In the genomic region with DNA sequence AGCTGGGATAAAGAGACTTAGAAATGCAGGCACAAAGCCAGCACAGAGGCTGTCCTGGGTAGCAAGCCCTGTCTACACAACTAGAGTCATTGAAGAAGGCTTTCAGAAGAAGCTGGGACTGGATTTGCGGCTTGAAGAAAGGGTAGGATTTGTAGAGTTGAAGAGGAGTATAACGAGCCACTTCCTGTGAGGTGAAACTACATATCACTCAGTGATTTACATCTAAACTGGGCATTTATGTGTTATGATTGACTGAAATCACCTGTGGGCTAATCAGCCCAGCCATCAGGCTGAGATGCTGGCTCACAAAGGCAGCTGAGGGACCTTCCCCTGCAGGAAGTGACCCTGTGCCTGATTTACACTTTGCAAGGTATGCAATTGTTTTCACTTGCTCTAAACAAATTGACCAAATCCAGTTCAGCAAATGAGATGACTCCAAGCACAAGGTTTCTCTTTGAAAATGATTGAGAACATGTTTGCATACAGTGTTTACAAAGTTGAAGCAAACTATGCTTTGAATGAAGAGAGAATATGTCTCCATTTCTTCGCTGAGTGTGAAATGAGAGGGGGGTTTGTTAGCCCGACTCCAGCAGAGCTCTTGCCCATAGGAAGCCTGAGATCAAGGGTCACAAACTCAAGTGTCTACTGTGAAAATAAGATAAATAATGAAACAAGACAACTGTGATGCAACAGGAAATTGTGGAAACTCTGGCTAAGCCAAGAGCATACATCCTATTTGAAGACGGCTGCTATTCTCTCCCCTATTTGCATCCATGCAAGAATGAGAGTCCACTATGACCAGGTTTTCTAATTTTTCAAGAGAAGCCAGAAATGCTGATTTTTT, we compare ENCODE assay signal across 1 cellular context.
TF ChIP-seq lines count a peak whose summit lies in the region.

No MANE protein-coding gene starts in this region.

TF ChIP-seq in HepG2, 621 proteins besides CTCF, POLR2A, EP300 and RAD21 (continued from another document and continues in another):
- TF ChIP-seq, protein P1, sequence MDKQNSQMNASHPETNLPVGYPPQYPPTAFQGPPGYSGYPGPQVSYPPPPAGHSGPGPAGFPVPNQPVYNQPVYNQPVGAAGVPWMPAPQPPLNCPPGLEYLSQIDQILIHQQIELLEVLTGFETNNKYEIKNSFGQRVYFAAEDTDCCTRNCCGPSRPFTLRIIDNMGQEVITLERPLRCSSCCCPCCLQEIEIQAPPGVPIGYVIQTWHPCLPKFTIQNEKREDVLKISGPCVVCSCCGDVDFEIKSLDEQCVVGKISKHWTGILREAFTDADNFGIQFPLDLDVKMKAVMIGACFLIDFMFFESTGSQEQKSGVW (CRISPR knock-in tag; IDR thresholded peaks at IDR 0.05; ENCODE audit: borderline replicate concordance) = no peak; the same call in 1 of the 2 replicates
- TF ChIP-seq SMYD3 (CRISPR knock-in tag; IDR thresholded peaks at IDR 0.05) (peak; percentile 68; the same call in 1 of the 2 replicates), MLLT10 (CRISPR knock-in tag; IDR thresholded peaks at IDR 0.05) (no peak), ZNF354B (CRISPR knock-in tag; IDR thresholded peaks at IDR 0.05) (no peak), NFE2L2 (IDR thresholded peaks at IDR 0.05; ENCODE audit: low read length) (no peak), CHD4 (IDR thresholded peaks at IDR 0.05; ENCODE audit: borderline replicate concordance, low read length) (peak; percentile 84; the same call in 1 of the 2 replicates), MTF2 (CRISPR knock-in tag; IDR thresholded peaks at IDR 0.05; ENCODE audit: borderline replicate concordance) (no peak; the same call in 1 of the 2 replicates), ZKSCAN5 (CRISPR knock-in tag; IDR thresholded peaks at IDR 0.05) (no peak), ZNF33A (CRISPR knock-in tag; IDR thresholded peaks at IDR 0.05; ENCODE audit: borderline replicate concordance) (no peak), KMT2B (CRISPR knock-in tag; IDR thresholded peaks at IDR 0.05) (peak; percentile 44), CEBPB (IDR thresholded peaks at IDR 0.05; ENCODE audit: borderline replicate concordance, low read depth, low read length) (peak; percentile 96), ARNT2 (CRISPR knock-in tag; IDR thresholded peaks at IDR 0.05; ENCODE audit: low read depth) (peak; percentile 76; the same call in 1 of the 2 replicates), TBX2 (CRISPR knock-in tag; IDR thresholded peaks at IDR 0.05; ENCODE audit: borderline replicate concordance) (peak; percentile 100), XBP1 (CRISPR knock-in tag; IDR thresholded peaks at IDR 0.05) (peak; percentile 77; the same call in 1 of the 2 replicates), RCOR2 (CRISPR knock-in tag; IDR thresholded peaks at IDR 0.05) (peak; percentile 99), ZNF75D (CRISPR knock-in tag; IDR thresholded peaks at IDR 0.05; ENCODE audit: borderline replicate concordance) (0 out of 2 replicates have a peak, but pooled peaks have one; percentile 49), ZNF768 (CRISPR knock-in tag; IDR thresholded peaks at IDR 0.05) (no peak), ZNF792 (CRISPR knock-in tag; IDR thresholded peaks at IDR 0.05) (peak; percentile 79), TOE1 (CRISPR knock-in tag; IDR thresholded peaks at IDR 0.05) (peak; percentile 68), ZNF326 (CRISPR knock-in tag; IDR thresholded peaks at IDR 0.05; ENCODE audit: borderline replicate concordance) (no peak), ATM (IDR thresholded peaks at IDR 0.05; ENCODE audit: borderline replicate concordance) (no peak), ZNF773 (CRISPR knock-in tag; IDR thresholded peaks at IDR 0.05; ENCODE audit: borderline replicate concordance) (no peak), MIER3 (CRISPR knock-in tag; IDR thresholded peaks at IDR 0.05; ENCODE audit: borderline replicate concordance) (peak; percentile 98), JUND (CRISPR knock-in tag; IDR thresholded peaks at IDR 0.05) (peak; percentile 62; the same call in 1 of the 2 replicates)
- TF ChIP-seq, protein P2, sequence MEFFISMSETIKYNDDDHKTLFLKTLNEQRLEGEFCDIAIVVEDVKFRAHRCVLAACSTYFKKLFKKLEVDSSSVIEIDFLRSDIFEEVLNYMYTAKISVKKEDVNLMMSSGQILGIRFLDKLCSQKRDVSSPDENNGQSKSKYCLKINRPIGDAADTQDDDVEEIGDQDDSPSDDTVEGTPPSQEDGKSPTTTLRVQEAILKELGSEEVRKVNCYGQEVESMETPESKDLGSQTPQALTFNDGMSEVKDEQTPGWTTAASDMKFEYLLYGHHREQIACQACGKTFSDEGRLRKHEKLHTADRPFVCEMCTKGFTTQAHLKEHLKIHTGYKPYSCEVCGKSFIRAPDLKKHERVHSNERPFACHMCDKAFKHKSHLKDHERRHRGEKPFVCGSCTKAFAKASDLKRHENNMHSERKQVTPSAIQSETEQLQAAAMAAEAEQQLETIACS (CRISPR knock-in tag; IDR thresholded peaks at IDR 0.05) = no peak
- TF ChIP-seq, protein P3, sequence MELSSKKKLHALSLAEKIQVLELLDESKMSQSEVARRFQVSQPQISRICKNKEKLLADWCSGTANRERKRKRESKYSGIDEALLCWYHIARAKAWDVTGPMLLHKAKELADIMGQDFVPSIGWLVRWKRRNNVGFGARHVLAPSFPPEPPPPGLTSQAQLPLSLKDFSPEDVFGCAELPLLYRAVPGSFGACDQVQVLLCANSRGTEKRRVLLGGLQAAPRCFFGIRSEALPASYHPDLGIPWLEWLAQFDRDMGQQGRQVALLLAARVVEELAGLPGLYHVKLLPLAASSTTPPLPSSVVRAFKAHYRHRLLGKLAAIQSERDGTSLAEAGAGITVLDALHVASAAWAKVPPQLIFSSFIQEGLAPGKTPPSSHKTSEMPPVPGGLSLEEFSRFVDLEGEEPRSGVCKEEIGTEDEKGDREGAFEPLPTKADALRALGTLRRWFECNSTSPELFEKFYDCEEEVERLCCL (CRISPR knock-in tag; IDR thresholded peaks at IDR 0.05; ENCODE audit: borderline replicate concordance) = no peak
- TF ChIP-seq, protein P4, sequence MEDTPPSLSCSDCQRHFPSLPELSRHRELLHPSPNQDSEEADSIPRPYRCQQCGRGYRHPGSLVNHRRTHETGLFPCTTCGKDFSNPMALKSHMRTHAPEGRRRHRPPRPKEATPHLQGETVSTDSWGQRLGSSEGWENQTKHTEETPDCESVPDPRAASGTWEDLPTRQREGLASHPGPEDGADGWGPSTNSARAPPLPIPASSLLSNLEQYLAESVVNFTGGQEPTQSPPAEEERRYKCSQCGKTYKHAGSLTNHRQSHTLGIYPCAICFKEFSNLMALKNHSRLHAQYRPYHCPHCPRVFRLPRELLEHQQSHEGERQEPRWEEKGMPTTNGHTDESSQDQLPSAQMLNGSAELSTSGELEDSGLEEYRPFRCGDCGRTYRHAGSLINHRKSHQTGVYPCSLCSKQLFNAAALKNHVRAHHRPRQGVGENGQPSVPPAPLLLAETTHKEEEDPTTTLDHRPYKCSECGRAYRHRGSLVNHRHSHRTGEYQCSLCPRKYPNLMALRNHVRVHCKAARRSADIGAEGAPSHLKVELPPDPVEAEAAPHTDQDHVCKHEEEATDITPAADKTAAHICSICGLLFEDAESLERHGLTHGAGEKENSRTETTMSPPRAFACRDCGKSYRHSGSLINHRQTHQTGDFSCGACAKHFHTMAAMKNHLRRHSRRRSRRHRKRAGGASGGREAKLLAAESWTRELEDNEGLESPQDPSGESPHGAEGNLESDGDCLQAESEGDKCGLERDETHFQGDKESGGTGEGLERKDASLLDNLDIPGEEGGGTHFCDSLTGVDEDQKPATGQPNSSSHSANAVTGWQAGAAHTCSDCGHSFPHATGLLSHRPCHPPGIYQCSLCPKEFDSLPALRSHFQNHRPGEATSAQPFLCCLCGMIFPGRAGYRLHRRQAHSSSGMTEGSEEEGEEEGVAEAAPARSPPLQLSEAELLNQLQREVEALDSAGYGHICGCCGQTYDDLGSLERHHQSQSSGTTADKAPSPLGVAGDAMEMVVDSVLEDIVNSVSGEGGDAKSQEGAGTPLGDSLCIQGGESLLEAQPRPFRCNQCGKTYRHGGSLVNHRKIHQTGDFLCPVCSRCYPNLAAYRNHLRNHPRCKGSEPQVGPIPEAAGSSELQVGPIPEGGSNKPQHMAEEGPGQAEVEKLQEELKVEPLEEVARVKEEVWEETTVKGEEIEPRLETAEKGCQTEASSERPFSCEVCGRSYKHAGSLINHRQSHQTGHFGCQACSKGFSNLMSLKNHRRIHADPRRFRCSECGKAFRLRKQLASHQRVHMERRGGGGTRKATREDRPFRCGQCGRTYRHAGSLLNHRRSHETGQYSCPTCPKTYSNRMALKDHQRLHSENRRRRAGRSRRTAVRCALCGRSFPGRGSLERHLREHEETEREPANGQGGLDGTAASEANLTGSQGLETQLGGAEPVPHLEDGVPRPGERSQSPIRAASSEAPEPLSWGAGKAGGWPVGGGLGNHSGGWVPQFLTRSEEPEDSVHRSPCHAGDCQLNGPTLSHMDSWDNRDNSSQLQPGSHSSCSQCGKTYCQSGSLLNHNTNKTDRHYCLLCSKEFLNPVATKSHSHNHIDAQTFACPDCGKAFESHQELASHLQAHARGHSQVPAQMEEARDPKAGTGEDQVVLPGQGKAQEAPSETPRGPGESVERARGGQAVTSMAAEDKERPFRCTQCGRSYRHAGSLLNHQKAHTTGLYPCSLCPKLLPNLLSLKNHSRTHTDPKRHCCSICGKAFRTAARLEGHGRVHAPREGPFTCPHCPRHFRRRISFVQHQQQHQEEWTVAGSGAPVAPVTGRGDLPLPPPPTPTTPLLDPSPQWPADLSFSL (CRISPR knock-in tag; IDR thresholded peaks at IDR 0.05) = peak; percentile 80
- TF ChIP-seq, protein P5, sequence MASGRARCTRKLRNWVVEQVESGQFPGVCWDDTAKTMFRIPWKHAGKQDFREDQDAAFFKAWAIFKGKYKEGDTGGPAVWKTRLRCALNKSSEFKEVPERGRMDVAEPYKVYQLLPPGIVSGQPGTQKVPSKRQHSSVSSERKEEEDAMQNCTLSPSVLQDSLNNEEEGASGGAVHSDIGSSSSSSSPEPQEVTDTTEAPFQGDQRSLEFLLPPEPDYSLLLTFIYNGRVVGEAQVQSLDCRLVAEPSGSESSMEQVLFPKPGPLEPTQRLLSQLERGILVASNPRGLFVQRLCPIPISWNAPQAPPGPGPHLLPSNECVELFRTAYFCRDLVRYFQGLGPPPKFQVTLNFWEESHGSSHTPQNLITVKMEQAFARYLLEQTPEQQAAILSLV (CRISPR knock-in tag; IDR thresholded peaks at IDR 0.05; ENCODE audit: borderline replicate concordance) = 0 out of 2 replicates have a peak, but pooled peaks have one; percentile 2
- TF ChIP-seq, protein P6, sequence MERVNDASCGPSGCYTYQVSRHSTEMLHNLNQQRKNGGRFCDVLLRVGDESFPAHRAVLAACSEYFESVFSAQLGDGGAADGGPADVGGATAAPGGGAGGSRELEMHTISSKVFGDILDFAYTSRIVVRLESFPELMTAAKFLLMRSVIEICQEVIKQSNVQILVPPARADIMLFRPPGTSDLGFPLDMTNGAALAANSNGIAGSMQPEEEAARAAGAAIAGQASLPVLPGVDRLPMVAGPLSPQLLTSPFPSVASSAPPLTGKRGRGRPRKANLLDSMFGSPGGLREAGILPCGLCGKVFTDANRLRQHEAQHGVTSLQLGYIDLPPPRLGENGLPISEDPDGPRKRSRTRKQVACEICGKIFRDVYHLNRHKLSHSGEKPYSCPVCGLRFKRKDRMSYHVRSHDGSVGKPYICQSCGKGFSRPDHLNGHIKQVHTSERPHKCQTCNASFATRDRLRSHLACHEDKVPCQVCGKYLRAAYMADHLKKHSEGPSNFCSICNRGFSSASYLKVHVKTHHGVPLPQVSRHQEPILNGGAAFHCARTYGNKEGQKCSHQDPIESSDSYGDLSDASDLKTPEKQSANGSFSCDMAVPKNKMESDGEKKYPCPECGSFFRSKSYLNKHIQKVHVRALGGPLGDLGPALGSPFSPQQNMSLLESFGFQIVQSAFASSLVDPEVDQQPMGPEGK (CRISPR knock-in tag; IDR thresholded peaks at IDR 0.05) = peak; percentile 87
- TF ChIP-seq, protein P7, sequence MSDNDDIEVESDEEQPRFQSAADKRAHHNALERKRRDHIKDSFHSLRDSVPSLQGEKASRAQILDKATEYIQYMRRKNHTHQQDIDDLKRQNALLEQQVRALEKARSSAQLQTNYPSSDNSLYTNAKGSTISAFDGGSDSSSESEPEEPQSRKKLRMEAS (IDR thresholded peaks at IDR 0.05) = peak; percentile 86
- TF ChIP-seq, protein P8, sequence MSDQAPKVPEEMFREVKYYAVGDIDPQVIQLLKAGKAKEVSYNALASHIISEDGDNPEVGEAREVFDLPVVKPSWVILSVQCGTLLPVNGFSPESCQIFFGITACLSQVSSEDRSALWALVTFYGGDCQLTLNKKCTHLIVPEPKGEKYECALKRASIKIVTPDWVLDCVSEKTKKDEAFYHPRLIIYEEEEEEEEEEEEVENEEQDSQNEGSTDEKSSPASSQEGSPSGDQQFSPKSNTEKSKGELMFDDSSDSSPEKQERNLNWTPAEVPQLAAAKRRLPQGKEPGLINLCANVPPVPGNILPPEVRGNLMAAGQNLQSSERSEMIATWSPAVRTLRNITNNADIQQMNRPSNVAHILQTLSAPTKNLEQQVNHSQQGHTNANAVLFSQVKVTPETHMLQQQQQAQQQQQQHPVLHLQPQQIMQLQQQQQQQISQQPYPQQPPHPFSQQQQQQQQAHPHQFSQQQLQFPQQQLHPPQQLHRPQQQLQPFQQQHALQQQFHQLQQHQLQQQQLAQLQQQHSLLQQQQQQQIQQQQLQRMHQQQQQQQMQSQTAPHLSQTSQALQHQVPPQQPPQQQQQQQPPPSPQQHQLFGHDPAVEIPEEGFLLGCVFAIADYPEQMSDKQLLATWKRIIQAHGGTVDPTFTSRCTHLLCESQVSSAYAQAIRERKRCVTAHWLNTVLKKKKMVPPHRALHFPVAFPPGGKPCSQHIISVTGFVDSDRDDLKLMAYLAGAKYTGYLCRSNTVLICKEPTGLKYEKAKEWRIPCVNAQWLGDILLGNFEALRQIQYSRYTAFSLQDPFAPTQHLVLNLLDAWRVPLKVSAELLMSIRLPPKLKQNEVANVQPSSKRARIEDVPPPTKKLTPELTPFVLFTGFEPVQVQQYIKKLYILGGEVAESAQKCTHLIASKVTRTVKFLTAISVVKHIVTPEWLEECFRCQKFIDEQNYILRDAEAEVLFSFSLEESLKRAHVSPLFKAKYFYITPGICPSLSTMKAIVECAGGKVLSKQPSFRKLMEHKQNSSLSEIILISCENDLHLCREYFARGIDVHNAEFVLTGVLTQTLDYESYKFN (CRISPR knock-in tag; conservative IDR thresholded peaks at IDR 0.05) = peak; percentile 99
- TF ChIP-seq, protein P9, sequence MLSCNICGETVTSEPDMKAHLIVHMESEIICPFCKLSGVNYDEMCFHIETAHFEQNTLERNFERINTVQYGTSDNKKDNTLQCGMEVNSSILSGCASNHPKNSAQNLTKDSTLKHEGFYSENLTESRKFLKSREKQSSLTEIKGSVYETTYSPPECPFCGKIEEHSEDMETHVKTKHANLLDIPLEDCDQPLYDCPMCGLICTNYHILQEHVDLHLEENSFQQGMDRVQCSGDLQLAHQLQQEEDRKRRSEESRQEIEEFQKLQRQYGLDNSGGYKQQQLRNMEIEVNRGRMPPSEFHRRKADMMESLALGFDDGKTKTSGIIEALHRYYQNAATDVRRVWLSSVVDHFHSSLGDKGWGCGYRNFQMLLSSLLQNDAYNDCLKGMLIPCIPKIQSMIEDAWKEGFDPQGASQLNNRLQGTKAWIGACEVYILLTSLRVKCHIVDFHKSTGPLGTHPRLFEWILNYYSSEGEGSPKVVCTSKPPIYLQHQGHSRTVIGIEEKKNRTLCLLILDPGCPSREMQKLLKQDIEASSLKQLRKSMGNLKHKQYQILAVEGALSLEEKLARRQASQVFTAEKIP (CRISPR knock-in tag; IDR thresholded peaks at IDR 0.05; ENCODE audit: borderline replicate concordance) = no peak
- TF ChIP-seq, protein P10, sequence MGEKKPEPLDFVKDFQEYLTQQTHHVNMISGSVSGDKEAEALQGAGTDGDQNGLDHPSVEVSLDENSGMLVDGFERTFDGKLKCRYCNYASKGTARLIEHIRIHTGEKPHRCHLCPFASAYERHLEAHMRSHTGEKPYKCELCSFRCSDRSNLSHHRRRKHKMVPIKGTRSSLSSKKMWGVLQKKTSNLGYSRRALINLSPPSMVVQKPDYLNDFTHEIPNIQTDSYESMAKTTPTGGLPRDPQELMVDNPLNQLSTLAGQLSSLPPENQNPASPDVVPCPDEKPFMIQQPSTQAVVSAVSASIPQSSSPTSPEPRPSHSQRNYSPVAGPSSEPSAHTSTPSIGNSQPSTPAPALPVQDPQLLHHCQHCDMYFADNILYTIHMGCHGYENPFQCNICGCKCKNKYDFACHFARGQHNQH (CRISPR knock-in tag; IDR thresholded peaks at IDR 0.05) = peak; percentile 98
